Comparison of ENCODE assay signal across 17 cellular contexts in genomic region chr11:128789497-128790080, GRCh38.
DNase-seq lines count a peak whose midpoint lies in the region; ATAC-seq and TF ChIP-seq lines count a peak whose summit lies in the region.
"Had no signal": no experiment of that assay in that cellular context is flagged by ENCODE, and none has a peak within 500 bp of the region (broad histone marks: within the 10 kb centered on the region; RNA-seq: fewer than 3 reads in every experiment).

No MANE protein-coding gene starts in this region.

- H3K79me2 ChIP-seq in neural cell (replicated peaks; ENCODE audit: insufficient read depth, low read length): no peaks in the 10 kb centered on the region

- no peaks in the 10 kb centered on the region for H3K9me3 Mint-ChIP-seq in endothelial cell (ENCODE audit: unreplicated experiment)
- no peaks in the 10 kb centered on the region for H3K9me3 Mint-ChIP-seq in activated naive CD8-positive, alpha-beta T cell treated with anti-CD3 and anti-CD28 coated beads for 36 hours
- H3K9me3 Mint-ChIP-seq: activated naive CD8-positive, alpha-beta T cell treated with anti-CD3 and anti-CD28 coated beads, Interleukin-2, amount 10 ng/mL, durations not matched to agents 7 days and 5 days; activated T-cell treated with anti-CD3 and anti-CD28 coated beads, Interleukin-2, amount 50 U/mL, for 24 hours had no signal

- H3K9me2 ChIP-seq in neural cell (ENCODE audit: insufficient read depth, low read length): no peaks in the 10 kb centered on the region

- no peaks in the 10 kb centered on the region for H3F3A ChIP-seq in neural cell (ENCODE audit: insufficient read depth, low read length, poor library complexity, severe bottlenecking)

- peaks cover 43% of the 10 kb centered on the region for H3K4me1 Mint-ChIP-seq in endothelial cell (ENCODE audit: unreplicated experiment)
- H3K4me1 Mint-ChIP-seq in activated naive CD8-positive, alpha-beta T cell treated with anti-CD3 and anti-CD28 coated beads for 36 hours: peaks cover 3% of the 10 kb centered on the region

- H3K27me3 Mint-ChIP-seq in endothelial cell (ENCODE audit: unreplicated experiment): peaks cover 24% of the 10 kb centered on the region
- H3K27me3 Mint-ChIP-seq in activated naive CD8-positive, alpha-beta T cell treated with anti-CD3 and anti-CD28 coated beads for 36 hours: no peaks in the 10 kb centered on the region
- H3K27me3 Mint-ChIP-seq: activated naive CD8-positive, alpha-beta T cell treated with anti-CD3 and anti-CD28 coated beads, Interleukin-2, amount 10 ng/mL, durations not matched to agents 7 days and 5 days; activated T-cell treated with anti-CD3 and anti-CD28 coated beads, Interleukin-2, amount 50 U/mL, for 24 hours had no signal

- TF ChIP-seq CTCF in endothelial cell (IDR thresholded peaks at IDR 0.05; ENCODE audit: unreplicated experiment): no peak
- TF ChIP-seq CTCF in neural cell (IDR thresholded peaks at IDR 0.05; ENCODE audit: poor library complexity, severe bottlenecking): no peak

- H3K36me3 ChIP-seq in neural cell (ENCODE audit: insufficient read depth, low read length): no peaks in the 10 kb centered on the region
- H3K36me3 ChIP-seq in MG63: no peaks in the 10 kb centered on the region
- H3K36me3 ChIP-seq: cardiac muscle cell had no signal

- no peak for TF ChIP-seq EP300 in neural cell (conservative IDR thresholded peaks at IDR 0.05; ENCODE audit: poor library complexity, severe bottlenecking)

- ATAC-seq in Right ventricle myocardium superior (ENCODE audit: poor library complexity) (peak; percentile 43), GM21528 (IDR thresholded peaks at IDR 0.05; ENCODE audit: low FRiP score, unreplicated experiment) (no peak)
- ATAC-seq: stimulated activated naive CD8-positive, alpha-beta T cell treated with anti-CD3 and anti-CD28 coated beads, Interleukin-15, Interleukin-2, amounts not matched to agents 100 U/mL and 50 U/mL, for 24 hours had no signal

- H3K9me3 ChIP-seq in neural cell (ENCODE audit: low read length) (no peaks in the 10 kb centered on the region), MG63 (no peaks in the 10 kb centered on the region)

- no peaks in the 10 kb centered on the region for H4K20me1 ChIP-seq in neural cell (ENCODE audit: insufficient read depth)

- peaks cover 76% of the 10 kb centered on the region for H3K36me3 Mint-ChIP-seq in endothelial cell (ENCODE audit: low read depth, unreplicated experiment)
- H3K36me3 Mint-ChIP-seq in activated naive CD8-positive, alpha-beta T cell treated with anti-CD3 and anti-CD28 coated beads for 36 hours: peaks cover 7% of the 10 kb centered on the region

- peak overlapping the region; percentile 84 for H3K27ac Mint-ChIP-seq in endothelial cell (ENCODE audit: unreplicated experiment)
- no peak overlapping the region for H3K27ac Mint-ChIP-seq in activated naive CD8-positive, alpha-beta T cell treated with anti-CD3 and anti-CD28 coated beads for 36 hours

- intact Hi-C loops in Right ventricle myocardium superior (cut with DNase I): loop anchor here (5.0 kb wide), 1 partner anchor 38 kb away; no protein-coding TSS in a partner anchor
- intact Hi-C loops in cardiac septum (cut with DNase I): loop anchor here (5.0 kb wide), 1 partner anchor 38 kb away; no protein-coding TSS in a partner anchor

- H3K27me3 ChIP-seq in neural cell (ENCODE audit: insufficient read depth, low read depth, low read length) (no peaks in the 10 kb centered on the region), MG63 (no peaks in the 10 kb centered on the region)

- DNase-seq in Right ventricle myocardium superior (no peak), cardiac septum (ENCODE audit: low spot score) (no peak), endothelial cell (ENCODE audit: low spot score) (no peak), NCI-H1417 (lab: John Stamatoyannopoulos, UW) (no peak), MG63 (no peak)
- DNase-seq in activated naive CD8-positive, alpha-beta T cell treated with anti-CD3 and anti-CD28 coated beads for 36 hours: no peak
- DNase-seq: activated CD4-positive, alpha-beta T cell treated with anti-CD3 and anti-CD28 coated beads, Interleukin-2, amount 50 U/mL, for 4 hours; activated naive CD8-positive, alpha-beta T cell treated with anti-CD3 and anti-CD28 coated beads, Interleukin-2, amount 10 ng/mL, durations not matched to agents 7 days and 5 days; activated T-cell treated with anti-CD3 and anti-CD28 coated beads, Interleukin-2, amount 50 U/mL, for 24 hours; effector memory CD4-positive, alpha-beta T cell; EL; NCI-H1694; RPMI8226; stimulated activated naive CD8-positive, alpha-beta T cell treated with anti-CD3 and anti-CD28 coated beads, Interleukin-15, Interleukin-2, amounts not matched to agents 100 U/mL and 50 U/mL, for 24 hours had no signal

- H3K4me2 ChIP-seq in neural cell (ENCODE audit: low read length): no peak overlapping the region

- no peak for TF ChIP-seq RAD21 in neural cell (conservative IDR thresholded peaks at IDR 0.05)

- H3K4me3 ChIP-seq in neural cell (ENCODE audit: low read length) (no peak overlapping the region), MG63 (no peak overlapping the region)
- H3K4me3 ChIP-seq: cardiac muscle cell had no signal

- peak overlapping the region; percentile 23 for H3K9ac ChIP-seq in neural cell (ENCODE audit: low read length)

- peak overlapping the region; percentile 11 for H3K27ac ChIP-seq in neural cell (ENCODE audit: low read length)
- H3K27ac ChIP-seq: cardiac muscle cell had no signal

- H3K4me3 Mint-ChIP-seq in endothelial cell (ENCODE audit: unreplicated experiment): peak overlapping the region; percentile 32
- H3K4me3 Mint-ChIP-seq in activated naive CD8-positive, alpha-beta T cell treated with anti-CD3 and anti-CD28 coated beads for 36 hours: no peak overlapping the region
- H3K4me3 Mint-ChIP-seq: activated naive CD8-positive, alpha-beta T cell treated with anti-CD3 and anti-CD28 coated beads, Interleukin-2, amount 10 ng/mL, durations not matched to agents 7 days and 5 days; activated T-cell treated with anti-CD3 and anti-CD28 coated beads, Interleukin-2, amount 50 U/mL, for 24 hours had no signal

- H2AFZ ChIP-seq in neural cell (ENCODE audit: low read depth, low read length): peak overlapping the region; percentile 5

TF ChIP-seq in neural cell, 6 proteins besides CTCF, POLR2A, EP300 and RAD21:
- no peak for TF ChIP-seq TAF1 (IDR thresholded peaks at IDR 0.05; ENCODE audit: low read depth)
- no peak for TF ChIP-seq SMC3 (conservative IDR thresholded peaks at IDR 0.05; ENCODE audit: poor library complexity)
- TF ChIP-seq POLR2AphosphoS5 (IDR thresholded peaks at IDR 0.05): peak; percentile 36
